Comparison of ENCODE assay signal across 20 cellular contexts in genomic region chr3:43632986-43633385, GRCh38.
"Had no signal": no experiment of that assay in that cellular context is flagged by ENCODE, and none has a peak within 500 bp of the region (broad histone marks: within the 10 kb centered on the region; RNA-seq: fewer than 3 reads in every experiment).

No MANE protein-coding gene starts in this region.

- H3K36me3 ChIP-seq: adrenal gland had no signal

- H3K4me1 Mint-ChIP-seq: activated naive CD8-positive, alpha-beta T cell treated with anti-CD3 and anti-CD28 coated beads, Interleukin-2, amount 10 ng/mL, durations not matched to agents 7 days and 5 days had no signal

- H3K27ac ChIP-seq: adrenal gland had no signal

- ATAC-seq: activated CD4-positive, CD25-positive, alpha-beta regulatory T cell treated with anti-CD3 and anti-CD28 coated beads, Interleukin-2, amount 50 U/mL, for 24 hours; activated CD8-positive, alpha-beta T cell treated with anti-CD3 and anti-CD28 coated beads, Interleukin-2, amount 10 ng/mL, durations not matched to agents 7 days and 5 days had no signal

- H3K4me3 Mint-ChIP-seq: activated CD8-positive, alpha-beta T cell treated with anti-CD3 and anti-CD28 coated beads, Interleukin-2, amount 10 ng/mL, durations not matched to agents 7 days and 5 days; activated naive CD8-positive, alpha-beta T cell treated with anti-CD3 and anti-CD28 coated beads, Interleukin-2, amount 10 ng/mL, durations not matched to agents 7 days and 5 days; T-helper 1 cell treated with Interleukin-12 subunit alpha and Interleukin-12 subunit beta and Interleukin-4 antibody, amounts not matched to agents 30 μg/mL and 1 μg/mL, for 36 hours had no signal

- H3K9me3 ChIP-seq: adrenal gland had no signal

- H3K27me3 ChIP-seq: adrenal gland had no signal

- H3K27ac Mint-ChIP-seq: activated CD8-positive, alpha-beta T cell treated with anti-CD3 and anti-CD28 coated beads, Interleukin-2, amount 10 ng/mL, durations not matched to agents 7 days and 5 days; activated naive CD8-positive, alpha-beta T cell treated with anti-CD3 and anti-CD28 coated beads, Interleukin-2, amount 10 ng/mL, durations not matched to agents 7 days and 5 days; T-helper 1 cell treated with Interleukin-12 subunit alpha and Interleukin-12 subunit beta and Interleukin-4 antibody, amounts not matched to agents 30 μg/mL and 1 μg/mL, for 36 hours had no signal

- DNase-seq: activated CD4-positive, alpha-beta T cell treated with anti-CD3 and anti-CD28 coated beads for 4 hours; activated CD4-positive, alpha-beta T cell treated with anti-CD3 and anti-CD28 coated beads, Interleukin-2, amount 50 U/mL, for 4 hours; activated CD8-positive, alpha-beta memory T cell treated with anti-CD3 and anti-CD28 coated beads, Interleukin-2, amount 50 U/mL, for 48 hours; activated CD8-positive, alpha-beta T cell treated with anti-CD3 and anti-CD28 coated beads, Interleukin-2, amount 10 ng/mL, durations not matched to agents 7 days and 5 days; activated naive CD4-positive, alpha-beta T cell treated with anti-CD3 and anti-CD28 coated beads, Interleukin-2, amount 50 U/mL, for 16 hours; activated naive CD8-positive, alpha-beta T cell treated with anti-CD3 and anti-CD28 coated beads, Interleukin-2, amount 10 ng/mL, durations not matched to agents 7 days and 5 days; activated T-cell treated with anti-CD3 and anti-CD28 coated beads, Interleukin-2, amount 50 U/mL, for 1 hour; MV-4-11; NCI-H1092 treated with DMSO at 0.1 percent for 48 hours; NCI-H1417 treated with DMSO at 0.1 percent for 48 hours; NCI-H2029 treated with DMSO at 0.1 percent for 48 hours; NCI-H345; NCI-H510A; NCI-H526 treated with DMSO at 0.1 percent for 48 hours; NCI-H82; OCI-M1; SHP77 treated with DMSO at 0.1 percent for 48 hours had no signal

- H3K4me3 ChIP-seq: adrenal gland had no signal
